In genomic region chr1:17841944-17842343, GRCh38 we compare ENCODE assay signal across 25 cellular contexts.
"Had no signal": no experiment of that assay in that cellular context is flagged by ENCODE, and none has a peak within 500 bp of the region (broad histone marks: within the 10 kb centered on the region; RNA-seq: fewer than 3 reads in every experiment).

No MANE protein-coding gene starts in this region.

- H3K4me3 Mint-ChIP-seq: activated CD4-positive, alpha-beta memory T cell treated with anti-CD3 and anti-CD28 coated beads, Interleukin-2, amount 10 ng/mL, durations not matched to agents 7 days and 5 days; activated CD4-positive, alpha-beta T cell treated with anti-CD3 and anti-CD28 coated beads, Interleukin-2, amount 10 ng/mL, durations not matched to agents 7 days and 5 days; activated naive CD4-positive, alpha-beta T cell treated with anti-CD3 and anti-CD28 coated beads, Interleukin-2, amount 10 ng/mL, durations not matched to agents 7 days and 5 days; activated naive CD8-positive, alpha-beta T cell treated with anti-CD3 and anti-CD28 coated beads, Interleukin-2, amount 10 ng/mL, durations not matched to agents 7 days and 5 days; activated T-cell treated with anti-CD3 and anti-CD28 coated beads, Interleukin-2, amount 50 U/mL, for 24 hours; activated T-cell treated with anti-CD3 and anti-CD28 coated beads, Interleukin-2, amount 50 U/mL, for 72 hours; brain; central memory CD8-positive, alpha-beta T cell; dendritic cell treated with granulocyte-macrophage colony-stimulating factor and Interleukin-4, amounts not matched to agents 40 ng/mL and 50 ng/mL, for 4 days; endodermal cell had no signal

- H3K9me3 ChIP-seq: ascending aorta had no signal

- DNase-seq: activated CD4-positive, alpha-beta memory T cell treated with anti-CD3 and anti-CD28 coated beads, Interleukin-2, amount 10 ng/mL, durations not matched to agents 7 days and 5 days; activated CD4-positive, alpha-beta T cell treated with anti-CD3 and anti-CD28 coated beads for 4 hours; activated CD4-positive, alpha-beta T cell treated with anti-CD3 and anti-CD28 coated beads, Interleukin-2, amount 10 ng/mL, durations not matched to agents 7 days and 5 days; activated CD4-positive, alpha-beta T cell treated with anti-CD3 and anti-CD28 coated beads, Interleukin-2, amount 50 U/mL, for 4 hours; activated CD4-positive, CD25-positive, alpha-beta regulatory T cell; activated CD4-positive, CD25-positive, alpha-beta regulatory T cell treated with anti-CD3 and anti-CD28 coated beads, Interleukin-2, amount 50 U/mL, for 72 hours; activated CD8-positive, alpha-beta memory T cell treated with anti-CD3 and anti-CD28 coated beads, Interleukin-2, amount 50 U/mL, for 48 hours; activated gamma-delta T cell; activated naive CD4-positive, alpha-beta T cell; activated naive CD4-positive, alpha-beta T cell treated with anti-CD3 and anti-CD28 coated beads, Interleukin-2, amount 10 ng/mL, durations not matched to agents 7 days and 5 days; activated naive CD8-positive, alpha-beta T cell treated with anti-CD3 and anti-CD28 coated beads, Interleukin-2, amount 10 ng/mL, durations not matched to agents 7 days and 5 days; activated T-cell treated with anti-CD3 and anti-CD28 coated beads for 4 hours; activated T-cell treated with anti-CD3 and anti-CD28 coated beads, Interleukin-2, amount 50 U/mL, for 24 hours; activated T-cell treated with anti-CD3 and anti-CD28 coated beads, Interleukin-2, amount 50 U/mL, for 72 hours; dorsolateral prefrontal cortex; effector memory CD4-positive, alpha-beta T cell; endodermal cell; foreskin fibroblast; T-helper 2 cell had no signal

- H3K36me3 ChIP-seq: ascending aorta had no signal

- H3K9me3 Mint-ChIP-seq: activated CD4-positive, alpha-beta memory T cell treated with anti-CD3 and anti-CD28 coated beads, Interleukin-2, amount 10 ng/mL, durations not matched to agents 7 days and 5 days; activated CD4-positive, alpha-beta T cell treated with anti-CD3 and anti-CD28 coated beads, Interleukin-2, amount 10 ng/mL, durations not matched to agents 7 days and 5 days; activated naive CD4-positive, alpha-beta T cell treated with anti-CD3 and anti-CD28 coated beads, Interleukin-2, amount 10 ng/mL, durations not matched to agents 7 days and 5 days; activated naive CD4-positive, alpha-beta T cell treated with anti-CD3 and anti-CD28 coated beads, Interleukin-2, amount 50 U/mL, for 72 hours; activated naive CD8-positive, alpha-beta T cell treated with anti-CD3 and anti-CD28 coated beads, Interleukin-2, amount 10 ng/mL, durations not matched to agents 7 days and 5 days; activated T-cell treated with anti-CD3 and anti-CD28 coated beads, Interleukin-2, amount 50 U/mL, for 24 hours; activated T-cell treated with anti-CD3 and anti-CD28 coated beads, Interleukin-2, amount 50 U/mL, for 72 hours; central memory CD8-positive, alpha-beta T cell; dendritic cell treated with granulocyte-macrophage colony-stimulating factor and Interleukin-4, amounts not matched to agents 40 ng/mL and 50 ng/mL, for 4 days; endodermal cell had no signal

- H3K27me3 ChIP-seq: ascending aorta had no signal

- H3K27ac Mint-ChIP-seq: activated CD4-positive, alpha-beta memory T cell treated with anti-CD3 and anti-CD28 coated beads, Interleukin-2, amount 10 ng/mL, durations not matched to agents 7 days and 5 days; activated CD4-positive, alpha-beta T cell treated with anti-CD3 and anti-CD28 coated beads, Interleukin-2, amount 10 ng/mL, durations not matched to agents 7 days and 5 days; activated naive CD4-positive, alpha-beta T cell treated with anti-CD3 and anti-CD28 coated beads, Interleukin-2, amount 10 ng/mL, durations not matched to agents 7 days and 5 days; activated naive CD4-positive, alpha-beta T cell treated with anti-CD3 and anti-CD28 coated beads, Interleukin-2, amount 50 U/mL, for 72 hours; activated naive CD8-positive, alpha-beta T cell treated with anti-CD3 and anti-CD28 coated beads, Interleukin-2, amount 10 ng/mL, durations not matched to agents 7 days and 5 days; activated T-cell treated with anti-CD3 and anti-CD28 coated beads, Interleukin-2, amount 50 U/mL, for 24 hours; activated T-cell treated with anti-CD3 and anti-CD28 coated beads, Interleukin-2, amount 50 U/mL, for 72 hours; dendritic cell treated with granulocyte-macrophage colony-stimulating factor and Interleukin-4, amounts not matched to agents 40 ng/mL and 50 ng/mL, for 4 days; endodermal cell had no signal

- H3K27ac ChIP-seq: ascending aorta, coronary artery, dorsolateral prefrontal cortex had no signal

- H3K36me3 Mint-ChIP-seq: activated naive CD4-positive, alpha-beta T cell treated with anti-CD3 and anti-CD28 coated beads, Interleukin-2, amount 10 ng/mL, durations not matched to agents 7 days and 5 days; activated naive CD4-positive, alpha-beta T cell treated with anti-CD3 and anti-CD28 coated beads, Interleukin-2, amount 50 U/mL, for 72 hours; activated naive CD8-positive, alpha-beta T cell treated with anti-CD3 and anti-CD28 coated beads, Interleukin-2, amount 10 ng/mL, durations not matched to agents 7 days and 5 days; brain had no signal

- H3K27me3 Mint-ChIP-seq: activated CD4-positive, alpha-beta memory T cell treated with anti-CD3 and anti-CD28 coated beads, Interleukin-2, amount 10 ng/mL, durations not matched to agents 7 days and 5 days; activated CD4-positive, alpha-beta T cell treated with anti-CD3 and anti-CD28 coated beads, Interleukin-2, amount 10 ng/mL, durations not matched to agents 7 days and 5 days; activated naive CD4-positive, alpha-beta T cell treated with anti-CD3 and anti-CD28 coated beads, Interleukin-2, amount 10 ng/mL, durations not matched to agents 7 days and 5 days; activated naive CD8-positive, alpha-beta T cell treated with anti-CD3 and anti-CD28 coated beads, Interleukin-2, amount 10 ng/mL, durations not matched to agents 7 days and 5 days had no signal

- H3K4me3 ChIP-seq: ascending aorta, coronary artery, dorsolateral prefrontal cortex had no signal

- H3K4me1 ChIP-seq: ascending aorta had no signal

- H3K4me1 Mint-ChIP-seq: activated CD4-positive, alpha-beta memory T cell treated with anti-CD3 and anti-CD28 coated beads, Interleukin-2, amount 10 ng/mL, durations not matched to agents 7 days and 5 days; activated CD4-positive, alpha-beta T cell treated with anti-CD3 and anti-CD28 coated beads, Interleukin-2, amount 10 ng/mL, durations not matched to agents 7 days and 5 days; activated naive CD4-positive, alpha-beta T cell treated with anti-CD3 and anti-CD28 coated beads, Interleukin-2, amount 10 ng/mL, durations not matched to agents 7 days and 5 days; activated naive CD8-positive, alpha-beta T cell treated with anti-CD3 and anti-CD28 coated beads, Interleukin-2, amount 10 ng/mL, durations not matched to agents 7 days and 5 days; central memory CD8-positive, alpha-beta T cell had no signal
